11 cellular contexts compared by ENCODE assay signal in genomic region chr7:25031432-25031831, GRCh38. TPM values are rescaled to one million over a fixed set of nuclear protein-coding genes. Genes with fewer than 3 reads are reported as not detected.
DNase-seq lines count a peak whose midpoint lies in the region; ATAC-seq and TF ChIP-seq lines count a peak whose summit lies in the region.
"Had no signal": no experiment of that assay in that cellular context is flagged by ENCODE, and none has a peak within 500 bp of the region (broad histone marks: within the 10 kb centered on the region; RNA-seq: fewer than 3 reads in every experiment).

No MANE protein-coding gene starts in this region.

- DNase-seq in H4 (ENCODE audit: low spot score) (peak; percentile 41), islet precursor cell (peak; percentile 73), dermis blood vessel endothelial cell (no peak), GM13976 (ENCODE audit: low spot score) (no peak), head of caudate nucleus (no peak)
- no peak for DNase-seq in activated CD4-positive, alpha-beta T cell treated with anti-CD3 and anti-CD28 coated beads, Interleukin-2, amount 10 ng/mL, durations not matched to agents 7 days and 5 days
- DNase-seq: foreskin fibroblast; stimulated activated CD4-positive, alpha-beta T cell treated with anti-CD3 and anti-CD28 coated beads, Interleukin-4, amount 100 ng/mL, for 1 hour had no signal

- in situ Hi-C loops in GM13976 (cut with MboI; ENCODE audit: low sequenced_read_pairs, unreplicated experiment) = no loop called here

- H3K4me3 Mint-ChIP-seq in activated CD4-positive, alpha-beta T cell treated with anti-CD3 and anti-CD28 coated beads, Interleukin-2, amount 10 ng/mL, durations not matched to agents 7 days and 5 days = no peak overlapping the region
- H3K4me3 Mint-ChIP-seq: IgD-negative memory B cell had no signal

- H3K36me3 Mint-ChIP-seq in activated CD4-positive, alpha-beta T cell treated with anti-CD3 and anti-CD28 coated beads, Interleukin-2, amount 10 ng/mL, durations not matched to agents 7 days and 5 days (ENCODE audit: low read depth) = peaks cover 7% of the 10 kb centered on the region
- H3K36me3 Mint-ChIP-seq: IgD-negative memory B cell had no signal

- ATAC-seq in GM18907 (IDR thresholded peaks at IDR 0.05; ENCODE audit: unreplicated experiment) (peak; percentile 38), HG03520 (IDR thresholded peaks at IDR 0.05; ENCODE audit: unreplicated experiment) (peak; percentile 33)

- H3K4me1 Mint-ChIP-seq in activated CD4-positive, alpha-beta T cell treated with anti-CD3 and anti-CD28 coated beads, Interleukin-2, amount 10 ng/mL, durations not matched to agents 7 days and 5 days = peaks cover 41% of the 10 kb centered on the region

- no peak overlapping the region for H3K27ac Mint-ChIP-seq in activated CD4-positive, alpha-beta T cell treated with anti-CD3 and anti-CD28 coated beads, Interleukin-2, amount 10 ng/mL, durations not matched to agents 7 days and 5 days

- no peaks in the 10 kb centered on the region for H3K27me3 Mint-ChIP-seq in activated CD4-positive, alpha-beta T cell treated with anti-CD3 and anti-CD28 coated beads, Interleukin-2, amount 10 ng/mL, durations not matched to agents 7 days and 5 days

- H3K9me3 Mint-ChIP-seq in activated CD4-positive, alpha-beta T cell treated with anti-CD3 and anti-CD28 coated beads, Interleukin-2, amount 10 ng/mL, durations not matched to agents 7 days and 5 days = peaks cover 10% of the 10 kb centered on the region

- POLR2A ChIA-PET in activated CD4-positive, alpha-beta T cell treated with anti-CD3 and anti-CD28 coated beads, Interleukin-2, amount 10 ng/mL, durations not matched to agents 7 days and 5 days (lab: Charles Lee) = no interaction called here

- intact Hi-C loops in head of caudate nucleus (cut with DNase I) = no loop called here

- TF ChIP-seq CTCF in GM13976 (IDR thresholded peaks at IDR 0.05; ENCODE audit: borderline replicate concordance, control extremely low read depth, extremely low read depth, insufficient read depth, missing control alignments) = no peak

- CTCF ChIA-PET in activated CD4-positive, alpha-beta T cell treated with anti-CD3 and anti-CD28 coated beads, Interleukin-2, amount 10 ng/mL, durations not matched to agents 7 days and 5 days (lab: Charles Lee) = no interaction called here

RNA-seq across cellular contexts. Expression of gene OSBPL3, which starts 51.5 kb away (rescaled TPM):
- total RNA-seq in H4 (2014; rRNA removed; shearing (Covaris generic)) = 10.2 and 13.0 TPM in 2 replicates
- 25.2 and 31.8 TPM in 2 replicates for total RNA-seq in dermis blood vessel endothelial cell
- total RNA-seq in activated CD4-positive, alpha-beta T cell treated with anti-CD3 and anti-CD28 coated beads, Interleukin-2, amount 10 ng/mL, durations not matched to agents 7 days and 5 days = 10 to 100 TPM; 77.5 to 77.9 TPM

Comparison
In these comparisons a context has a peak if more than half of its experiments do, and no peak if none do; other contexts are left out.
1. DNase-seq: peak in H4 (single experiment) and islet precursor cell (single experiment); none in dermis blood vessel endothelial cell (single experiment), GM13976 (single experiment), activated CD4-positive, alpha-beta T cell treated with anti-CD3 and anti-CD28 coated beads, Interleukin-2, amount 10 ng/mL, durations not matched to agents 7 days and 5 days (single experiment) and head of caudate nucleus (0 of 42).